In the genomic region with DNA sequence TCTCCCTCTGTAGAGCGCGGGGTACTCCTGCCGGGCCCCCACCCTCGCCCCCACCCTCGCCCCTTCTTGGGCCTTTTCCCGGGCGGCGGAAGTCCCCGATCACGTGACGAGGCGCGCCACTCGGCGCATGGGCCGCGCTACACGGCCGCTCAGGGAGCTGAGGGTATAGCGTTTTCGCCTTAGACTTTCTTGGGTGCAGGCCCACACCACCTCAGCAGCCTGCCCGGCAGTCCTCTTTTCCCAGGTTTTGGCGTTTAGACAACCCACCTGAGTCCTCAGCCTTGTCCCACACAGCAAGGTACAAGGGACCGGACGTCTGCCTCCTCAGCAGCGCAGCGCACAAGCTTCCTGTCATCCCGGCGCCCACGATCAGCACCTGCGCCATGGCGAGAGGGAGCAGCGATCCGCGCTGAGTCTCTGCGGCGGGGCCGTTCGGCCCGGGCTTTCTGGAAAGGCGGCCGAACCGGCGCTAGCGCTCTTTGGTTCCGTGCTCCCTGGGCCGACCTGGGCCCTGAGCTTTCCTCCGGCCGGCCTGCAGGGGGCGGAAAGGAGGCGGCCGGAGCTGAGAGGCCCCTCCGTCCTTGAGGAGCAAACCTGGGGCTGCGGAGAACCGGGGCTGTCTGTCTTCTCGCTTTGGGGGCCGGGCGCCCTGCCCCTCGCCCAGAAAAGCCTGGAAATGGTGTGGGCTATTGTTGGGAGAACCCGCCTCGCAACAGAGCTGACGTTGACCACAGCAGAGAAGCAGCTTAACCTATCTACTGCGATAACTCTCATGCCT, we compare ENCODE assay signal across 8 cellular contexts. TPM values are rescaled to one million over a fixed set of nuclear protein-coding genes. Genes with fewer than 3 reads are reported as not detected.
DNase-seq lines count a peak whose midpoint lies in the region; ATAC-seq and TF ChIP-seq lines count a peak whose summit lies in the region.

A gene (minus strand): TSS at position 513 of the 778 bp plus-strand sequence.

- H3K27ac Mint-ChIP-seq in GM23338 = peak within 1 kb of the TSS; percentile 85
- peak within 1 kb of the TSS; percentile 97 for H3K27ac Mint-ChIP-seq in dendritic cell treated with granulocyte-macrophage colony-stimulating factor and Interleukin-4, amounts not matched to agents 40 ng/mL and 50 ng/mL, for 4 days

- H3K27me3 ChIP-seq in GM23338 (ENCODE audit: insufficient read depth) (no peaks in the 10 kb centered on the region), left lung (no peaks in the 10 kb centered on the region), SJCRH30 (no peaks in the 10 kb centered on the region)

- H3K9me3 Mint-ChIP-seq in GM23338 = no peaks in the 10 kb centered on the region
- H3K9me3 Mint-ChIP-seq in dendritic cell treated with granulocyte-macrophage colony-stimulating factor and Interleukin-4, amounts not matched to agents 40 ng/mL and 50 ng/mL, for 4 days = no peaks in the 10 kb centered on the region

- H2AFZ ChIP-seq in GM23338 = peak within 1 kb of the TSS; percentile 98

- H3K27me3 Mint-ChIP-seq in GM23338 (ENCODE audit: insufficient read depth, low read depth, poor library complexity) = no peaks in the 10 kb centered on the region
- no peaks in the 10 kb centered on the region for H3K27me3 Mint-ChIP-seq in dendritic cell treated with granulocyte-macrophage colony-stimulating factor and Interleukin-4, amounts not matched to agents 40 ng/mL and 50 ng/mL, for 4 days

- peaks cover 6% of the 10 kb centered on the region; the same call in 1 of the 2 replicates for H3K4me1 ChIP-seq in GM23338 (ENCODE audit: insufficient read depth)
- peaks cover 0 to 3% of the 10 kb centered on the region in 2 donors for H3K4me1 ChIP-seq in left lung
- H3K4me1 ChIP-seq in SJCRH30 = no peaks in the 10 kb centered on the region

- H3K27ac ChIP-seq in GM23338 (ENCODE audit: low read depth) (peak within 1 kb of the TSS; percentile 78), left lung (peak within 1 kb of the TSS; percentile 89), SJCRH30 (no peak within 1 kb of the TSS)

- peak within 1 kb of the TSS; percentile 84 for H3K4me3 Mint-ChIP-seq in GM23338
- peak within 1 kb of the TSS; percentile 90 for H3K4me3 Mint-ChIP-seq in dendritic cell treated with granulocyte-macrophage colony-stimulating factor and Interleukin-4, amounts not matched to agents 40 ng/mL and 50 ng/mL, for 4 days

- no peaks in the 10 kb centered on the region for H3F3A ChIP-seq in GM23338 (replicated peaks; ENCODE audit: low read depth)

- no peaks in the 10 kb centered on the region for H3K36me3 Mint-ChIP-seq in GM23338 (ENCODE audit: low read depth)
- peaks cover 7% of the 10 kb centered on the region for H3K36me3 Mint-ChIP-seq in dendritic cell treated with granulocyte-macrophage colony-stimulating factor and Interleukin-4, amounts not matched to agents 40 ng/mL and 50 ng/mL, for 4 days (ENCODE audit: low read depth)

- H3K4me2 ChIP-seq in GM23338 = peak within 1 kb of the TSS; percentile 79

- H3K4me3 ChIP-seq in GM23338 (peak within 1 kb of the TSS; percentile 81), left lung (peak within 1 kb of the TSS; percentile 58 to 64), SJCRH30 (no peak within 1 kb of the TSS)

- no peaks in the 10 kb centered on the region for H4K20me1 ChIP-seq in GM23338 (replicated peaks; ENCODE audit: insufficient read depth)

- H3K9me3 ChIP-seq in left lung (no peaks in the 10 kb centered on the region), SJCRH30 (replicated peaks) (no peaks in the 10 kb centered on the region)

- no peaks in the 10 kb centered on the region for H3K9me2 ChIP-seq in GM23338 (ENCODE audit: insufficient read depth)

- H3K4me1 Mint-ChIP-seq in GM23338 = peaks cover 9% of the 10 kb centered on the region
- peaks cover 6% of the 10 kb centered on the region for H3K4me1 Mint-ChIP-seq in dendritic cell treated with granulocyte-macrophage colony-stimulating factor and Interleukin-4, amounts not matched to agents 40 ng/mL and 50 ng/mL, for 4 days (ENCODE audit: low read depth)

- H3K79me2 ChIP-seq in GM23338 (replicated peaks; ENCODE audit: insufficient read depth) = no peaks in the 10 kb centered on the region

- intact Hi-C loops in dendritic cell treated with granulocyte-macrophage colony-stimulating factor and Interleukin-4, amounts not matched to agents 40 ng/mL and 50 ng/mL, for 4 days (cut with micrococcal nuclease) = no loop called here
- intact Hi-C loops in left lung (cut with DNase I) = no loop called here

- peak; percentile 95 for ATAC-seq in GM23338
- peak; percentile 98 for ATAC-seq in left lung

- H3K36me3 ChIP-seq in GM23338 (ENCODE audit: insufficient read depth) = no peaks in the 10 kb centered on the region
- no peaks in the 10 kb centered on the region for H3K36me3 ChIP-seq in left lung
- H3K36me3 ChIP-seq in SJCRH30 = no peaks in the 10 kb centered on the region

- DNase-seq in GDM1 (lab: John Stamatoyannopoulos, UW) (peak; percentile 30), GM23338 (ENCODE audit: low spot score) (peak; percentile 80), NCI-H1092 (lab: John Stamatoyannopoulos, UW) (peak; percentile 3), left lung (peak; percentile 76 to 93), SJCRH30 (no peak)
- DNase-seq in activated CD4-positive, alpha-beta T cell treated with anti-CD3 and anti-CD28 coated beads, Interleukin-2, amount 50 U/mL, for 4 hours = peak; percentile 46 to 54
- peak; percentile 68 for DNase-seq in stimulated activated CD4-positive, alpha-beta T cell treated with anti-CD3 and anti-CD28 coated beads, Interleukin-1b, Interleukin-23, amount 100 ng/mL, for 48 hours

- TF ChIP-seq CTCF in GM23338 (conservative IDR thresholded peaks at IDR 0.05; ENCODE audit: low read depth in 2 of 2) (peak; percentile 70 to 81), left lung (IDR thresholded peaks at IDR 0.05) (peak; percentile 74 to 78)

TF ChIP-seq in GM23338, 12 proteins besides CTCF, POLR2A, EP300 and RAD21 (continues in another document):
- TF ChIP-seq NANOG (IDR thresholded peaks at IDR 0.05; ENCODE audit: borderline replicate concordance) (no peak), ZNF331 (CRISPR knock-in tag; IDR thresholded peaks at IDR 0.05; ENCODE audit: low read depth) (no peak), STAT1 (IDR thresholded peaks at IDR 0.05; ENCODE audit: unreplicated experiment) (no peak), CREB1 (CRISPR knock-in tag; IDR thresholded peaks at IDR 0.05; ENCODE audit: low read depth) (no peak), POLR2AphosphoS5 (IDR thresholded peaks at IDR 0.05; ENCODE audit: low read depth) (peak; percentile 85)
- TF ChIP-seq, protein P1, sequence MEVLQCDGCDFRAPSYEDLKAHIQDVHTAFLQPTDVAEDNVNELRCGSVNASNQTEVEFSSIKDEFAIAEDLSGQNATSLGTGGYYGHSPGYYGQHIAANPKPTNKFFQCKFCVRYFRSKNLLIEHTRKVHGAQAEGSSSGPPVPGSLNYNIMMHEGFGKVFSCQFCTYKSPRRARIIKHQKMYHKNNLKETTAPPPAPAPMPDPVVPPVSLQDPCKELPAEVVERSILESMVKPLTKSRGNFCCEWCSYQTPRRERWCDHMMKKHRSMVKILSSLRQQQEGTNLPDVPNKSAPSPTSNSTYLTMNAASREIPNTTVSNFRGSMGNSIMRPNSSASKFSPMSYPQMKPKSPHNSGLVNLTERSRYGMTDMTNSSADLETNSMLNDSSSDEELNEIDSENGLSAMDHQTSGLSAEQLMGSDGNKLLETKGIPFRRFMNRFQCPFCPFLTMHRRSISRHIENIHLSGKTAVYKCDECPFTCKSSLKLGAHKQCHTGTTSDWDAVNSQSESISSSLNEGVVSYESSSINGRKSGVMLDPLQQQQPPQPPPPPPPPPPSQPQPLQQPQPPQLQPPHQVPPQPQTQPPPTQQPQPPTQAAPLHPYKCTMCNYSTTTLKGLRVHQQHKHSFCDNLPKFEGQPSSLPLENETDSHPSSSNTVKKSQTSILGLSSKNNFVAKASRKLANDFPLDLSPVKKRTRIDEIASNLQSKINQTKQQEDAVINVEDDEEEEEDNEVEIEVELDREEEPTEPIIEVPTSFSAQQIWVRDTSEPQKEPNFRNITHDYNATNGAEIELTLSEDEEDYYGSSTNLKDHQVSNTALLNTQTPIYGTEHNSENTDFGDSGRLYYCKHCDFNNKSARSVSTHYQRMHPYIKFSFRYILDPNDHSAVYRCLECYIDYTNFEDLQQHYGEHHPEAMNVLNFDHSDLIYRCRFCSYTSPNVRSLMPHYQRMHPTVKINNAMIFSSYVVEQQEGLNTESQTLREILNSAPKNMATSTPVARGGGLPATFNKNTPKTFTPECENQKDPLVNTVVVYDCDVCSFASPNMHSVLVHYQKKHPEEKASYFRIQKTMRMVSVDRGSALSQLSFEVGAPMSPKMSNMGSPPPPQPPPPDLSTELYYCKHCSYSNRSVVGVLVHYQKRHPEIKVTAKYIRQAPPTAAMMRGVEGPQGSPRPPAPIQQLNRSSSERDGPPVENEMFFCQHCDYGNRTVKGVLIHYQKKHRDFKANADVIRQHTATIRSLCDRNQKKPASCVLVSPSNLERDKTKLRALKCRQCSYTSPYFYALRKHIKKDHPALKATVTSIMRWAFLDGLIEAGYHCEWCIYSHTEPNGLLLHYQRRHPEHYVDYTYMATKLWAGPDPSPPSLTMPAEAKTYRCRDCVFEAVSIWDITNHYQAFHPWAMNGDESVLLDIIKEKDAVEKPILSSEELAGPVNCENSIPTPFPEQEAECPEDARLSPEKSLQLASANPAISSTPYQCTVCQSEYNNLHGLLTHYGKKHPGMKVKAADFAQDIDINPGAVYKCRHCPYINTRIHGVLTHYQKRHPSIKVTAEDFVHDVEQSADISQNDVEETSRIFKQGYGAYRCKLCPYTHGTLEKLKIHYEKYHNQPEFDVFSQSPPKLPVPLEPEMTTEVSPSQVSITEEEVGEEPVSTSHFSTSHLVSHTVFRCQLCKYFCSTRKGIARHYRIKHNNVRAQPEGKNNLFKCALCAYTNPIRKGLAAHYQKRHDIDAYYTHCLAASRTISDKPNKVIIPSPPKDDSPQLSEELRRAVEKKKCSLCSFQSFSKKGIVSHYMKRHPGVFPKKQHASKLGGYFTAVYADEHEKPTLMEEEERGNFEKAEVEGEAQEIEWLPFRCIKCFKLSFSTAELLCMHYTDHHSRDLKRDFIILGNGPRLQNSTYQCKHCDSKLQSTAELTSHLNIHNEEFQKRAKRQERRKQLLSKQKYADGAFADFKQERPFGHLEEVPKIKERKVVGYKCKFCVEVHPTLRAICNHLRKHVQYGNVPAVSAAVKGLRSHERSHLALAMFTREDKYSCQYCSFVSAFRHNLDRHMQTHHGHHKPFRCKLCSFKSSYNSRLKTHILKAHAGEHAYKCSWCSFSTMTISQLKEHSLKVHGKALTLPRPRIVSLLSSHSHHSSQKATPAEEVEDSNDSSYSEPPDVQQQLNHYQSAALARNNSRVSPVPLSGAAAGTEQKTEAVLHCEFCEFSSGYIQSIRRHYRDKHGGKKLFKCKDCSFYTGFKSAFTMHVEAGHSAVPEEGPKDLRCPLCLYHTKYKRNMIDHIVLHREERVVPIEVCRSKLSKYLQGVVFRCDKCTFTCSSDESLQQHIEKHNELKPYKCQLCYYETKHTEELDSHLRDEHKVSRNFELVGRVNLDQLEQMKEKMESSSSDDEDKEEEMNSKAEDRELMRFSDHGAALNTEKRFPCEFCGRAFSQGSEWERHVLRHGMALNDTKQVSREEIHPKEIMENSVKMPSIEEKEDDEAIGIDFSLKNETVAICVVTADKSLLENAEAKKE (CRISPR knock-in tag; IDR thresholded peaks at IDR 0.05) = peak; percentile 81

RNA-seq across cellular contexts. Expression of the gene that starts here (rescaled TPM):
- total RNA-seq in GM23338 (2014; rRNA removed; shearing (Covaris generic)) = 7.7 and 15.2 TPM in 2 replicates
- 5.7 and 8.8 TPM in 2 replicates for polyA plus RNA-seq in GM23338 (2016; fragmentation: Nextera tagmentation; extraction: Ambion mirVana)
- 1 to 10 TPM; 5.8 to 8.8 TPM for total RNA-seq in left lung
- total RNA-seq in SJCRH30 (2014; rRNA removed; shearing (Covaris generic)) = not detected in 2 replicates

Comparison
In these comparisons a context has a peak if more than half of its experiments do, and no peak if none do; other contexts are left out.
1. DNase-seq: peak in GDM1 (single experiment), GM23338 (single experiment), NCI-H1092 (single experiment), activated CD4-positive, alpha-beta T cell treated with anti-CD3 and anti-CD28 coated beads, Interleukin-2, amount 50 U/mL, for 4 hours (2 of 2), left lung (2 of 2) and stimulated activated CD4-positive, alpha-beta T cell treated with anti-CD3 and anti-CD28 coated beads, Interleukin-1b, Interleukin-23, amount 100 ng/mL, for 48 hours (single experiment); none in SJCRH30 (0 of 2).